33 cellular contexts compared by ENCODE assay signal in the genomic region with DNA sequence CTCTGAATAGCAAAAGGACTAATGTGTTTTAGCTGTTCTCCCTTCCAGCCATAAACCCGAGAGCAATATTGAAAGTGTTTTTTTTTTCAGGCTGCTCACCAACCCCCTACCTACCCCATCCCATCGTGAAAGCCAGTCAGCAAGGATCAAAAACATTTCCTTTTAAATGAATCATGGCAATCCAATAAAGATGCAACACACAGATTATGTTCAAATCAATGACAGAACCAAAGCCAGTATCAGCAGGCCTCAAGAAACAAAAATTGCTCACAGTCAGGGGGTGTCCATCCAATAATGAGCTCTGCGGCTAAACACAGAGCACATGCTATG.
"Had no signal": no experiment of that assay in that cellular context is flagged by ENCODE, and none has a peak within 500 bp of the region (broad histone marks: within the 10 kb centered on the region; RNA-seq: fewer than 3 reads in every experiment).

No MANE protein-coding gene starts in this region.

- H3K36me3 Mint-ChIP-seq: activated naive CD4-positive, alpha-beta T cell treated with anti-CD3 and anti-CD28 coated beads, Interleukin-2, amount 50 U/mL, for 72 hours; WTC11 had no signal

- H3K27me3 ChIP-seq: adrenal gland, body of pancreas, breast epithelium, MG63 had no signal

- H3K4me1 Mint-ChIP-seq: activated CD4-positive, alpha-beta T cell treated with anti-CD3 and anti-CD28 coated beads for 36 hours; activated CD4-positive, alpha-beta T cell treated with anti-CD3 and anti-CD28 coated beads, Interleukin-2, amount 10 ng/mL, durations not matched to agents 7 days and 5 days; WTC11 had no signal

- FAIRE-seq: astrocyte, RCC 7860, TTC549 had no signal

- H3K27ac ChIP-seq: adrenal gland, body of pancreas, breast epithelium, RWPE1 had no signal

- H3K36me3 ChIP-seq: adrenal gland, breast epithelium, MG63 had no signal

- H3K9me3 Mint-ChIP-seq: activated CD4-positive, alpha-beta T cell treated with anti-CD3 and anti-CD28 coated beads, Interleukin-2, amount 10 ng/mL, durations not matched to agents 7 days and 5 days; activated naive CD4-positive, alpha-beta T cell treated with anti-CD3 and anti-CD28 coated beads for 36 hours; activated naive CD4-positive, alpha-beta T cell treated with anti-CD3 and anti-CD28 coated beads, Interleukin-2, amount 50 U/mL, for 72 hours; activated T-cell treated with anti-CD3 and anti-CD28 coated beads, Interleukin-2, amount 50 U/mL, for 24 hours; activated T-helper 2 cell treated with anti-CD3 and anti-CD28 coated beads, Interferon-gamma antibody, Interleukin-2, Interleukin-4, amounts not matched to agents 10 μg/mL and 5 μg/mL and 100 μg/mL, durations not matched to agents 14 hours and 24 hours and 36 hours; T-helper 1 cell treated with Interleukin-12 subunit alpha and Interleukin-12 subunit beta and Interleukin-4 antibody, amounts not matched to agents 30 μg/mL and 1 μg/mL, for 36 hours; T-helper 2 cell treated with Interferon-gamma antibody and Interleukin-4, amounts not matched to agents 5 μg/mL and 100 μg/mL, for 36 hours; WTC11 had no signal

- H3K27me3 Mint-ChIP-seq: activated CD4-positive, alpha-beta T cell treated with anti-CD3 and anti-CD28 coated beads, Interleukin-2, amount 10 ng/mL, durations not matched to agents 7 days and 5 days; activated T-cell treated with anti-CD3 and anti-CD28 coated beads, Interleukin-2, amount 50 U/mL, for 24 hours had no signal

- H3K4me3 Mint-ChIP-seq: activated CD4-positive, alpha-beta T cell treated with anti-CD3 and anti-CD28 coated beads for 36 hours; activated CD4-positive, alpha-beta T cell treated with anti-CD3 and anti-CD28 coated beads, Interleukin-2, amount 10 ng/mL, durations not matched to agents 7 days and 5 days; activated CD8-positive, alpha-beta T cell treated with anti-CD3 and anti-CD28 coated beads, Interleukin-2, amount 10 ng/mL, durations not matched to agents 7 days and 5 days; activated naive CD4-positive, alpha-beta T cell treated with anti-CD3 and anti-CD28 coated beads for 36 hours; activated T-cell treated with anti-CD3 and anti-CD28 coated beads, Interleukin-2, amount 50 U/mL, for 24 hours; T-helper 1 cell treated with Interleukin-12 subunit alpha and Interleukin-12 subunit beta and Interleukin-4 antibody, amounts not matched to agents 30 μg/mL and 1 μg/mL, for 36 hours; T-helper 2 cell treated with Interferon-gamma antibody and Interleukin-4, amounts not matched to agents 5 μg/mL and 100 μg/mL, for 36 hours; WTC11 had no signal

- H3K9me3 ChIP-seq: adrenal gland, body of pancreas, breast epithelium, MG63 had no signal

- DNase-seq: activated CD4-positive, alpha-beta T cell treated with anti-CD3 and anti-CD28 coated beads for 36 hours; activated CD4-positive, alpha-beta T cell treated with anti-CD3 and anti-CD28 coated beads, Interleukin-2, amount 10 ng/mL, durations not matched to agents 7 days and 5 days; activated CD4-positive, alpha-beta T cell treated with anti-CD3 and anti-CD28 coated beads, Interleukin-2, amount 50 U/mL, for 48 hours; activated CD8-positive, alpha-beta T cell treated with anti-CD3 and anti-CD28 coated beads, Interleukin-2, amount 10 ng/mL, durations not matched to agents 7 days and 5 days; activated gamma-delta T cell treated with Interleukin-2 at 50 U/mL for 16 hours; activated naive CD4-positive, alpha-beta T cell treated with anti-CD3 and anti-CD28 coated beads for 36 hours; activated T-cell treated with anti-CD3 and anti-CD28 coated beads, Interleukin-2, amount 50 U/mL, for 24 hours; adrenal gland; body of pancreas; Kasumi-1; KG1; MG63; NCI-H1092; NCI-H1417; NCI-H146; NCI-H187; NCI-H2029 treated with DMSO at 0.1 percent for 48 hours; NCI-H226; NCI-H526; NCI-H774; NK-92 treated with Interleukin-12 subunit alpha and Interleukin-12 subunit beta, amount 100 ng/mL, for 24 hours; PC-3; SIG-M5 had no signal

- H3K27ac Mint-ChIP-seq: activated CD4-positive, alpha-beta T cell treated with anti-CD3 and anti-CD28 coated beads for 36 hours; activated CD4-positive, alpha-beta T cell treated with anti-CD3 and anti-CD28 coated beads, Interleukin-2, amount 10 ng/mL, durations not matched to agents 7 days and 5 days; activated CD8-positive, alpha-beta T cell treated with anti-CD3 and anti-CD28 coated beads, Interleukin-2, amount 10 ng/mL, durations not matched to agents 7 days and 5 days; activated naive CD4-positive, alpha-beta T cell treated with anti-CD3 and anti-CD28 coated beads for 36 hours; activated naive CD4-positive, alpha-beta T cell treated with anti-CD3 and anti-CD28 coated beads, Interleukin-2, amount 50 U/mL, for 72 hours; activated T-cell treated with anti-CD3 and anti-CD28 coated beads, Interleukin-2, amount 50 U/mL, for 24 hours; activated T-helper 2 cell treated with anti-CD3 and anti-CD28 coated beads, Interferon-gamma antibody, Interleukin-2, Interleukin-4, amounts not matched to agents 10 μg/mL and 5 μg/mL and 100 μg/mL, durations not matched to agents 14 hours and 24 hours and 36 hours; T-helper 1 cell treated with Interleukin-12 subunit alpha and Interleukin-12 subunit beta and Interleukin-4 antibody, amounts not matched to agents 30 μg/mL and 1 μg/mL, for 36 hours; T-helper 2 cell treated with Interferon-gamma antibody and Interleukin-4, amounts not matched to agents 5 μg/mL and 100 μg/mL, for 36 hours; WTC11 had no signal

- H3K4me1 ChIP-seq: adrenal gland, breast epithelium had no signal

- H3K4me3 ChIP-seq: adrenal gland, body of pancreas, breast epithelium, MG63 had no signal
